ENCODE assay signal across 34 cellular contexts in genomic region chr2:71323386-71323785, GRCh38. TPM values are rescaled to one million over a fixed set of nuclear protein-coding genes. Genes with fewer than 3 reads are reported as not detected.
DNase-seq lines count a peak whose midpoint lies in the region; ATAC-seq, FAIRE-seq and TF ChIP-seq lines count a peak whose summit lies in the region.
"Had no signal": no experiment of that assay in that cellular context is flagged by ENCODE, and none has a peak within 500 bp of the region (broad histone marks: within the 10 kb centered on the region; RNA-seq: fewer than 3 reads in every experiment).

No MANE protein-coding gene starts in this region.

- no peak for TF ChIP-seq EP300 in K562 (IDR thresholded peaks at IDR 0.05; ENCODE audit: low read length)

- FAIRE-seq in HTR-8/SVneo (lab: Jason Lieb, UNC) (peak; percentile 77), K562 (lab: Jason Lieb, UNC) (no peak), small intestine (lab: Jason Lieb, UNC) (no peak)
- FAIRE-seq: A204.1, A549, D721Med had no signal

- no peak overlapping the region for H3K9ac ChIP-seq in mammary epithelial cell (ENCODE audit: insufficient read depth, low read length)
- H3K9ac ChIP-seq in K562 (ENCODE audit: insufficient read depth in 1 of 2, low read depth in 2 of 2, low read length in 2 of 2), result no peak overlapping the region
- H3K9ac ChIP-seq: BLaER1; BLaER1 treated with 17β-estradiol and CSF1 and Interleukin-3, amounts not matched to agents 10 nM and 100 nM had no signal

- in situ Hi-C loops in mammary epithelial cell (cut with MboI; ENCODE audit: low sequenced_read_pairs in 2 of 2) (no loop called here), K562 (cut with MboI) (no loop called here)

- H3K27me3 ChIP-seq in mammary epithelial cell (ENCODE audit: insufficient read depth, low read length), result no peaks in the 10 kb centered on the region
- no peaks in the 10 kb centered on the region for H3K27me3 ChIP-seq in breast epithelium
- no peaks in the 10 kb centered on the region for H3K27me3 ChIP-seq in K562 (ENCODE audit: control insufficient read depth in 2 of 2, insufficient read depth in 2 of 2, low read length in 2 of 2)
- no peaks in the 10 kb centered on the region for H3K27me3 ChIP-seq in small intestine (ENCODE audit: control insufficient read depth in 2 of 2, insufficient read depth in 2 of 2, low read length in 2 of 2)
- H3K27me3 ChIP-seq: BE2C; BLaER1; BLaER1 treated with 17β-estradiol and CSF1 and Interleukin-3, amounts not matched to agents 10 nM and 100 nM had no signal

- TF ChIP-seq POLR2A in breast epithelium (IDR thresholded peaks at IDR 0.05), result no peak
- no peak for TF ChIP-seq POLR2A in K562 (conservative IDR thresholded peaks at IDR 0.05)

- H3K4me1 ChIP-seq in mammary epithelial cell (ENCODE audit: insufficient read depth, low read length), result peaks cover 8% of the 10 kb centered on the region
- H3K4me1 ChIP-seq in breast epithelium, result no peaks in the 10 kb centered on the region
- H3K4me1 ChIP-seq in K562 (replicated peaks in 1 of 2; ENCODE audit: control insufficient read depth in 2 of 2, insufficient read depth in 2 of 2, low read length in 2 of 2), result no peaks in the 10 kb centered on the region
- H3K4me1 ChIP-seq in small intestine (ENCODE audit: control insufficient read depth in 2 of 2, insufficient read depth in 1 of 2, low read depth in 1 of 2, low read length in 1 of 2), result no peaks in the 10 kb centered on the region
- H3K4me1 ChIP-seq: A549; BE2C; BLaER1; BLaER1 treated with 17β-estradiol and CSF1 and Interleukin-3, amounts not matched to agents 10 nM and 100 nM; Caco-2 had no signal

- dilution Hi-C loops in mammary epithelial cell (cut with HindIII; ENCODE audit: low sequenced_read_pairs), result loop anchor here (5.0 kb wide), 1 partner anchor 46 kb away; no protein-coding TSS in a partner anchor

- H3K4me2 ChIP-seq in mammary epithelial cell (ENCODE audit: insufficient read depth, low read depth, low read length) (peak overlapping the region; percentile 9), K562 (ENCODE audit: insufficient read depth, low read length) (no peak overlapping the region)
- H3K4me2 ChIP-seq: A549; BLaER1; BLaER1 treated with 17β-estradiol and CSF1 and Interleukin-3, amounts not matched to agents 10 nM and 100 nM had no signal

- CTCF ChIA-PET in mammary epithelial cell (lab: Charles Lee; ENCODE audit: low non-redundant PET) (no interaction called here), K562 (lab: Yijun Ruan, JAX; ENCODE audit: low intra/inter-chr PET ratio) (no interaction called here)

- TF ChIP-seq RAD21 in K562 (CRISPR knock-in tag; conservative IDR thresholded peaks at IDR 0.05 in 1 of 2, IDR thresholded peaks at IDR 0.05 in 1 of 2), result no peak

- no peak for TF ChIP-seq CTCF in mammary epithelial cell (conservative IDR thresholded peaks at IDR 0.05 in 1 of 2, IDR thresholded peaks at IDR 0.05 in 1 of 2; ENCODE audit: extremely low read depth in 1 of 2, insufficient read depth in 1 of 2, low read depth in 1 of 2, low read length in 2 of 2)
- no peak for TF ChIP-seq CTCF in breast epithelium (IDR thresholded peaks at IDR 0.05)
- TF ChIP-seq CTCF in K562 (IDR thresholded peaks at IDR 0.05 in 2 of 3, conservative IDR thresholded peaks at IDR 0.05 in 1 of 3; ENCODE audit: insufficient read depth in 2 of 3, low read depth in 1 of 3, low read length in 3 of 3), result no peak

- peak; percentile 68 for DNase-seq in mammary epithelial cell
- no peak for DNase-seq in breast epithelium (ENCODE audit: low spot score in 2 of 2)
- DNase-seq in ELF-1 (ENCODE audit: low read depth, low spot score), result peak; percentile 30
- no peak for DNase-seq in HTR-8/SVneo (ENCODE audit: insufficient read length, low spot score)
- no peak for DNase-seq in K562 (ENCODE audit: extremely low read depth in 1 of 4, low spot score in 3 of 4)
- DNase-seq in small intestine, result no peak
- DNase-seq in NCI-H774 (lab: John Stamatoyannopoulos, UW), result no peak
- DNase-seq in T-helper 1 cell, result no peak
- DNase-seq: 8988T; ACHN; AML-193; BE2C; C1 segment of cervical spinal cord; Caco-2; Calu3; CD4-positive, alpha-beta T cell; CD4-positive, CD25-positive, alpha-beta regulatory T cell; CD8-positive, alpha-beta memory T cell; CD8-positive, alpha-beta T cell; COR-L47; DMS 273 treated with DMSO at 0.1 percent for 48 hours; DMS153; DMS53; DMS79; DMS79 treated with DMSO at 0.1 percent for 48 hours; DND-41; EL had no signal

- no peaks in the 10 kb centered on the region for H3K36me3 ChIP-seq in mammary epithelial cell (ENCODE audit: insufficient read depth, low read length)
- H3K36me3 ChIP-seq in breast epithelium, result no peaks in the 10 kb centered on the region
- H3K36me3 ChIP-seq in K562 (ENCODE audit: control insufficient read depth, insufficient read depth, low read length), result no peaks in the 10 kb centered on the region
- no peaks in the 10 kb centered on the region for H3K36me3 ChIP-seq in small intestine (ENCODE audit: control insufficient read depth in 2 of 2, insufficient read depth in 2 of 2, low read length in 2 of 2)
- H3K36me3 ChIP-seq: BE2C; BLaER1; BLaER1 treated with 17β-estradiol and CSF1 and Interleukin-3, amounts not matched to agents 10 nM and 100 nM had no signal

- no peaks in the 10 kb centered on the region for H3K9me1 ChIP-seq in K562 (ENCODE audit: control insufficient read depth, insufficient read depth, low read length)

- POLR2A ChIA-PET in K562 (lab: Yijun Ruan, JAX), result interaction anchor here (0.6 to 0.8 kb wide), 2 partner anchors 9 to 278 kb away, joined by 3 to 4 read pairs; no protein-coding TSS in a partner anchor

- H3K4me3 ChIP-seq in mammary epithelial cell (replicated peaks in 1 of 3; ENCODE audit: insufficient read depth in 1 of 3, low read depth in 2 of 3, low read length in 3 of 3), result no peak overlapping the region
- no peak overlapping the region for H3K4me3 ChIP-seq in breast epithelium
- no peak overlapping the region for H3K4me3 ChIP-seq in K562
- H3K4me3 ChIP-seq in small intestine (ENCODE audit: low read depth in 1 of 2, low read length in 2 of 2), result no peak overlapping the region
- H3K4me3 ChIP-seq: A549; BLaER1; BLaER1 treated with 17β-estradiol and CSF1 and Interleukin-3, amounts not matched to agents 10 nM and 100 nM had no signal

- H4K20me1 ChIP-seq in mammary epithelial cell (ENCODE audit: insufficient read depth, low read length), result no peaks in the 10 kb centered on the region
- H4K20me1 ChIP-seq in K562 (replicated peaks; ENCODE audit: control insufficient read depth, insufficient read depth, low read length), result no peaks in the 10 kb centered on the region
- H4K20me1 ChIP-seq: BLaER1; BLaER1 treated with 17β-estradiol and CSF1 and Interleukin-3, amounts not matched to agents 10 nM and 100 nM had no signal

- peaks cover 11% of the 10 kb centered on the region for H3K9me3 ChIP-seq in mammary epithelial cell (replicated peaks; ENCODE audit: insufficient read depth, low read length)
- H3K9me3 ChIP-seq in breast epithelium, result peaks cover 10 to 26% of the 10 kb centered on the region in 2 donors
- peaks cover 3% of the 10 kb centered on the region; the same call in 1 of the 2 replicates for H3K9me3 ChIP-seq in K562 (replicated peaks; ENCODE audit: control insufficient read depth, insufficient read depth, low read depth, low read length)
- H3K9me3 ChIP-seq in small intestine (ENCODE audit: control insufficient read depth, low read depth), result no peaks in the 10 kb centered on the region
- H3K9me3 ChIP-seq: BE2C had no signal

- intact Hi-C loops in mammary epithelial cell (cut with micrococcal nuclease) (no loop called here), breast epithelium (cut with DNase I; ENCODE audit: low total_unique reads) (no loop called here), K562 (cut with micrococcal nuclease) (no loop called here)

- no peak for ATAC-seq in K562
- ATAC-seq: A549; CD8-positive, alpha-beta T cell had no signal

- no peak overlapping the region for H3K27ac ChIP-seq in mammary epithelial cell (ENCODE audit: insufficient read depth, low read depth, low read length)
- H3K27ac ChIP-seq in breast epithelium, result no peak overlapping the region
- no peak overlapping the region for H3K27ac ChIP-seq in K562 (ENCODE audit: extremely low read depth, low read depth, low read length)
- no peak overlapping the region for H3K27ac ChIP-seq in small intestine (ENCODE audit: low read depth in 1 of 2, low read length in 1 of 2)
- H3K27ac ChIP-seq: 22Rv1; A549; BLaER1; BLaER1 treated with 17β-estradiol and CSF1 and Interleukin-3, amounts not matched to agents 10 nM and 100 nM; C4-2B had no signal

- peaks cover 15% of the 10 kb centered on the region for H3K79me2 ChIP-seq in mammary epithelial cell (ENCODE audit: insufficient read depth, low read length)
- no peaks in the 10 kb centered on the region for H3K79me2 ChIP-seq in K562 (ENCODE audit: control insufficient read depth, insufficient read depth, low read length)

- BruUV-seq in mammary epithelial cell (replicated peaks; lab: Mats Ljungman, UMichigan) (no TSS peak), K562 (replicated peaks; lab: Mats Ljungman, UMichigan) (no TSS peak)

- 31% methylated on average over 6 of the region's 6 CpGs for WGBS in mammary epithelial cell (ENCODE audit: low coverage, missing lambda C conversion rate)
- WGBS in K562 (ENCODE audit: insufficient coverage, low coverage, missing lambda C conversion rate), result 2% methylated on average over 6 of the region's 6 CpGs
- WGBS in small intestine, 3 donors, result 87 to 93% (median 87%) methylated on average over 6 of the region's 6 CpGs

- H2AFZ ChIP-seq in mammary epithelial cell (ENCODE audit: low read depth, low read length) (peak overlapping the region; percentile 59), K562 (ENCODE audit: low read depth, low read length) (no peak overlapping the region)

RNA-seq across cellular contexts. Expression of gene ZNF638, which starts 8.2 kb away (rescaled TPM):
- 100 to 1,000 TPM in 1 of 2 donors, 10 to 100 TPM in 1; 80.0 to 118 TPM for total RNA-seq in mammary epithelial cell
- polyA plus RNA-seq in mammary epithelial cell, result 43.2 TPM
- polyA minus RNA-seq in mammary epithelial cell, result 51.3 TPM
- total RNA-seq in breast epithelium, result 100 to 1,000 TPM; 203 to 290 (median 266) TPM
- total RNA-seq in K562 (2011; cell fraction: chromatin; rRNA removed; ENCODE audit: low replicate concordance), result 174 and 623 TPM in 2 replicates
- 72.9 and 101 TPM in 2 replicates for total RNA-seq in K562 (2011; cell fraction: nucleolus; rRNA removed)
- 171 and 220 TPM in 2 replicates for total RNA-seq in K562 (2011; cell fraction: nucleoplasm; rRNA removed)
- 87.9 and 98.8 TPM in 2 replicates for total RNA-seq in K562 (2014; rRNA removed)
- total RNA-seq in K562 (2014; rRNA removed; fragmentation: Illumina TruSeq; extraction: Trizol), result 155 and 159 TPM in 2 replicates
- 151 and 165 TPM in 2 replicates for total RNA-seq in K562 (2015; rRNA removed; fragmentation: Illumina TruSeq; extraction: Trizol)
- total RNA-seq in K562 (2021), result 73.8 and 79.5 TPM in 2 replicates
- 67.2 and 110 TPM in 2 replicates for polyA plus RNA-seq in K562 (2011; rRNA removed)
- 23.5 and 29.3 TPM in 2 replicates for polyA plus RNA-seq in K562 (2011; cell fraction: cytosol; rRNA removed)
- 130 and 153 TPM in 2 replicates for polyA plus RNA-seq in K562 (2011; cell fraction: nucleus; rRNA removed)
- 78.1 and 79.2 TPM in 2 replicates for polyA plus RNA-seq in K562 (2012)
- polyA plus RNA-seq in K562 (2014; fragmentation: Illumina TruSeq; extraction: Trizol), result 71.8 and 113 TPM in 2 replicates
- 10 to 100 TPM; 53.3 to 57.6 TPM for polyA plus RNA-seq in K562 (2014; fragmentation: Nextera tagmentation; extraction: Ambion mirVana)
- 79.3 and 82.5 TPM in 2 replicates for polyA plus RNA-seq in K562 (2014; rRNA removed)
- 305 and 364 TPM in 2 replicates for polyA minus RNA-seq in K562 (2011; rRNA and poly(A)+ RNA removed)
- polyA minus RNA-seq in K562 (2011; cell fraction: cytosol; rRNA and poly(A)+ RNA removed), result 49.1 and 83.5 TPM in 2 replicates
- 224 and 279 TPM in 2 replicates for polyA minus RNA-seq in K562 (2011; cell fraction: nucleus; rRNA and poly(A)+ RNA removed)
- polyA plus RNA-seq in small intestine, result 100 to 1,000 TPM in 1 of 3 donors, 10 to 100 TPM in 2; 51.1 to 106 (median 54.9) TPM

Comparison
In these comparisons a context has a peak if more than half of its experiments do, and no peak if none do; other contexts are left out.
1. DNase-seq: peak in mammary epithelial cell (single experiment) and ELF-1 (single experiment); none in breast epithelium (0 of 2), HTR-8/SVneo (single experiment), K562 (0 of 4), small intestine (single experiment), NCI-H774 (single experiment) and T-helper 1 cell (0 of 5).